Comparison of ENCODE assay signal across 35 cellular contexts in the genomic region with DNA sequence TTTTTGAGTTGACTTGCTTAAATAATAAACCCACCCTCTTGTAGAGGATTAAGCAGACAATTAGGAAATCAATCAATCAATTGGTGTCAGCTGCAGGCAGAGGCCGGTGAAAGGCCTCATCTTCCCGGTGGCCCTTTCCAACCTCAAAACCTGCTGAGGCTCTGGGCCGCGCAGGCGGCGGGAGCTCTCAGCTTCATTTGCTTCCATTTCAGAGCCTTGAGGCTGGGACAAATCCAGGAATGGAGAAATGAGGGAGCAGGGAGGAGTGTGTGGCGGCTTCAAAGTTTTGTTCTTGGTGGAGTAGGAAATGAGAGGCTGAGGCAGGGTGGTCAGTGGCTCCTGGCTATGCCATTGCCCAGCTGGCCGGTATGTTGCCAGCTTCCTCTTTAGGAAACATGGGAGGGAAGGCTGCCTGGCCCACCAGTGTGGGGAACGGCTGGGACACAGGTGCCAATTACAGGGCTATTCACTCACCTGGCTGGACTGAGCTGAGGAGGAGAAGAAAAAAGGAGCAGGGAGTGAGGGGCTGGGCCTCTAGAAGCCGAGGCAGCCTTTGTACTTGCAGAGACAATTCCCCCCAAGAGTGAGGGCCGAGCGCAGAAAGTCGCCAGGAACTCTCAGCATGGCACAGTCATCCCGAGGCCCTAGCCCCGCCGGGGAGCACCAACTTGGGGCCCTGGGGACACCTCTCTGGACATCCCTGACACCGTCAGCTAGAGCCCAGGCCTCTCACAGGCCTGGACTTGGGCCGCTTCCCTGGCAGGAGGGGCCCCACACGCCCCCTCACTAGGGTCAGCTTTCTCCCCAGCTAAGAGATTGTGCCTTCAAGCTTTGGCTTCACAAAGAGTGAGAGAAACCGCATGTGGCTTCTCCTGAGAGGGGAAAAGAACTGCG. TPM values are rescaled to one million over a fixed set of nuclear protein-coding genes. Genes with fewer than 3 reads are reported as not detected.
DNase-seq lines count a peak whose midpoint lies in the region; ATAC-seq, FAIRE-seq and TF ChIP-seq lines count a peak whose summit lies in the region.
"Had no signal": no experiment of that assay in that cellular context is flagged by ENCODE, and none has a peak within 500 bp of the region (broad histone marks: within the 10 kb centered on the region; RNA-seq: fewer than 3 reads in every experiment).

No MANE protein-coding gene starts in this region.

- H3K27ac ChIP-seq in neural cell (ENCODE audit: low read length) (no peak overlapping the region), upper lobe of right lung (no peak overlapping the region)
- H3K27ac ChIP-seq: 22Rv1, cardiac muscle cell, coronary artery, HL-60, left lung, PC-9 had no signal

- peaks cover 23% of the 10 kb centered on the region for H3K79me2 ChIP-seq in neural cell (replicated peaks; ENCODE audit: insufficient read depth, low read length)

- no peaks in the 10 kb centered on the region for H3F3A ChIP-seq in neural cell (ENCODE audit: insufficient read depth, low read length, poor library complexity, severe bottlenecking)

- peaks cover 20% of the 10 kb centered on the region for H4K20me1 ChIP-seq in neural cell (ENCODE audit: insufficient read depth)

- FAIRE-seq in bronchial epithelial cell (lab: Jason Lieb, UNC) = peak; percentile 32
- FAIRE-seq: H1 had no signal

- TF ChIP-seq RAD21 in neural cell (conservative IDR thresholded peaks at IDR 0.05) = no peak

- no peaks in the 10 kb centered on the region for H3K9me3 ChIP-seq in neural cell (ENCODE audit: low read length)
- H3K9me3 ChIP-seq in upper lobe of right lung = no peaks in the 10 kb centered on the region
- H3K9me3 ChIP-seq: left lung, SK-N-SH had no signal

- intact Hi-C loops in upper lobe of right lung (cut with DNase I) = no loop called here

- peak in 2 of 3 experiments; percentile 11 to 31 for DNase-seq in NCI-H1417 (lab: John Stamatoyannopoulos, UW)
- no peak for DNase-seq in NCI-H1417 treated with DMSO at 0.1 percent for 48 hours (lab: John Stamatoyannopoulos, UW)
- DNase-seq in bronchial epithelial cell (ENCODE audit: low read depth) = no peak
- DNase-seq in upper lobe of right lung = peak; percentile 42
- no peak for DNase-seq in NCI-H1436 treated with DMSO at 0.1 percent for 48 hours (lab: John Stamatoyannopoulos, UW)
- DNase-seq: activated CD8-positive, alpha-beta T cell treated with anti-CD3 and anti-CD28 coated beads, Interleukin-2, amount 10 ng/mL, durations not matched to agents 7 days and 5 days; Calu3; DMS79 treated with DMSO at 0.1 percent for 48 hours; effector memory CD8-positive, alpha-beta T cell; KG1; mesendoderm; NCI-H1105; NCI-H2029 treated with DMSO at 0.1 percent for 48 hours; NCI-H524 treated with DMSO at 0.1 percent for 48 hours; occipital lobe; PC-9; SK-N-SH; stimulated activated CD4-positive, alpha-beta T cell treated with anti-CD3 and anti-CD28 coated beads, Interleukin-15, amount 100 ng/mL, for 24 hours; stimulated activated CD4-positive, alpha-beta T cell treated with anti-CD3 and anti-CD28 coated beads, Interleukin-4, amount 100 ng/mL, for 4 hours; trophoblast cell had no signal

- TF ChIP-seq EP300 in neural cell (conservative IDR thresholded peaks at IDR 0.05; ENCODE audit: poor library complexity, severe bottlenecking) = no peak

- no peaks in the 10 kb centered on the region for H3K36me3 ChIP-seq in bronchial epithelial cell (ENCODE audit: control insufficient read depth, insufficient read depth, low read length)
- no peaks in the 10 kb centered on the region for H3K36me3 ChIP-seq in neural cell (ENCODE audit: insufficient read depth, low read length)
- H3K36me3 ChIP-seq in upper lobe of right lung = no peaks in the 10 kb centered on the region
- H3K36me3 ChIP-seq: cardiac muscle cell, left lung had no signal

- H3K4me3 ChIP-seq in bronchial epithelial cell (ENCODE audit: low read depth, low read length) = no peak overlapping the region
- peak overlapping the region; percentile 73 for H3K4me3 ChIP-seq in neural cell (ENCODE audit: low read length)
- H3K4me3 ChIP-seq in upper lobe of right lung = no peak overlapping the region
- H3K4me3 ChIP-seq: cardiac muscle cell, coronary artery, left lung, PC-9 had no signal

- peaks cover 18% of the 10 kb centered on the region for H3K27me3 ChIP-seq in bronchial epithelial cell (ENCODE audit: control insufficient read depth, insufficient read depth, low read length)
- H3K27me3 ChIP-seq in neural cell (ENCODE audit: insufficient read depth, low read depth, low read length) = peaks cover 39% of the 10 kb centered on the region
- H3K27me3 ChIP-seq in upper lobe of right lung = peaks cover 61% of the 10 kb centered on the region

- no peak overlapping the region for H2AFZ ChIP-seq in neural cell (ENCODE audit: low read depth, low read length)
- H2AFZ ChIP-seq: PC-9 had no signal

- peak overlapping the region; percentile 26 for H3K4me2 ChIP-seq in neural cell (ENCODE audit: low read length)
- H3K4me2 ChIP-seq: PC-9, SK-N-SH had no signal

- peaks cover 16% of the 10 kb centered on the region for H3K4me1 ChIP-seq in upper lobe of right lung

- H3K9ac ChIP-seq in neural cell (ENCODE audit: low read length) = no peak overlapping the region
- H3K9ac ChIP-seq: SK-N-SH had no signal

- no peak for TF ChIP-seq CTCF in bronchial epithelial cell (IDR thresholded peaks at IDR 0.05; ENCODE audit: insufficient read depth, low read length, severe bottlenecking)
- no peak for TF ChIP-seq CTCF in neural cell (IDR thresholded peaks at IDR 0.05; ENCODE audit: poor library complexity, severe bottlenecking)
- no peak for TF ChIP-seq CTCF in upper lobe of right lung (IDR thresholded peaks at IDR 0.05)

- no peak for ATAC-seq in upper lobe of right lung
- no peak for ATAC-seq in GM19397 (IDR thresholded peaks at IDR 0.05; ENCODE audit: unreplicated experiment)
- ATAC-seq in GM18868 (IDR thresholded peaks at IDR 0.05; ENCODE audit: unreplicated experiment) = no peak
- ATAC-seq: activated CD8-positive, alpha-beta T cell treated with anti-CD3 and anti-CD28 coated beads, Interleukin-2, amount 10 ng/mL, durations not matched to agents 7 days and 5 days; activated naive CD4-positive, alpha-beta T cell treated with anti-CD3 and anti-CD28 coated beads, Interleukin-2, amount 50 U/mL, for 72 hours; effector memory CD8-positive, alpha-beta T cell; left lung had no signal

- H3K9me2 ChIP-seq in neural cell (ENCODE audit: insufficient read depth, low read length) = no peaks in the 10 kb centered on the region
- H3K9me2 ChIP-seq: SK-N-SH had no signal

TF ChIP-seq in neural cell, 6 proteins besides CTCF, POLR2A, EP300 and RAD21:
- TF ChIP-seq SMC3 (conservative IDR thresholded peaks at IDR 0.05; ENCODE audit: poor library complexity) = no peak
- no peak for TF ChIP-seq TAF1 (IDR thresholded peaks at IDR 0.05; ENCODE audit: low read depth)
- no peak for TF ChIP-seq POLR2AphosphoS5 (IDR thresholded peaks at IDR 0.05)
- no peak for TF ChIP-seq MXI1 (conservative IDR thresholded peaks at IDR 0.05; ENCODE audit: poor library complexity, severe bottlenecking)
- TF ChIP-seq, protein P1, sequence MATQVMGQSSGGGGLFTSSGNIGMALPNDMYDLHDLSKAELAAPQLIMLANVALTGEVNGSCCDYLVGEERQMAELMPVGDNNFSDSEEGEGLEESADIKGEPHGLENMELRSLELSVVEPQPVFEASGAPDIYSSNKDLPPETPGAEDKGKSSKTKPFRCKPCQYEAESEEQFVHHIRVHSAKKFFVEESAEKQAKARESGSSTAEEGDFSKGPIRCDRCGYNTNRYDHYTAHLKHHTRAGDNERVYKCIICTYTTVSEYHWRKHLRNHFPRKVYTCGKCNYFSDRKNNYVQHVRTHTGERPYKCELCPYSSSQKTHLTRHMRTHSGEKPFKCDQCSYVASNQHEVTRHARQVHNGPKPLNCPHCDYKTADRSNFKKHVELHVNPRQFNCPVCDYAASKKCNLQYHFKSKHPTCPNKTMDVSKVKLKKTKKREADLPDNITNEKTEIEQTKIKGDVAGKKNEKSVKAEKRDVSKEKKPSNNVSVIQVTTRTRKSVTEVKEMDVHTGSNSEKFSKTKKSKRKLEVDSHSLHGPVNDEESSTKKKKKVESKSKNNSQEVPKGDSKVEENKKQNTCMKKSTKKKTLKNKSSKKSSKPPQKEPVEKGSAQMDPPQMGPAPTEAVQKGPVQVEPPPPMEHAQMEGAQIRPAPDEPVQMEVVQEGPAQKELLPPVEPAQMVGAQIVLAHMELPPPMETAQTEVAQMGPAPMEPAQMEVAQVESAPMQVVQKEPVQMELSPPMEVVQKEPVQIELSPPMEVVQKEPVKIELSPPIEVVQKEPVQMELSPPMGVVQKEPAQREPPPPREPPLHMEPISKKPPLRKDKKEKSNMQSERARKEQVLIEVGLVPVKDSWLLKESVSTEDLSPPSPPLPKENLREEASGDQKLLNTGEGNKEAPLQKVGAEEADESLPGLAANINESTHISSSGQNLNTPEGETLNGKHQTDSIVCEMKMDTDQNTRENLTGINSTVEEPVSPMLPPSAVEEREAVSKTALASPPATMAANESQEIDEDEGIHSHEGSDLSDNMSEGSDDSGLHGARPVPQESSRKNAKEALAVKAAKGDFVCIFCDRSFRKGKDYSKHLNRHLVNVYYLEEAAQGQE (IDR thresholded peaks at IDR 0.05; ENCODE audit: borderline replicate concordance) = no peak
- TF ChIP-seq EZH2 (IDR thresholded peaks at IDR 0.05; ENCODE audit: borderline replicate concordance, insufficient read depth, low read length, poor library complexity, severe bottlenecking) = no peak

RNA-seq across cellular contexts. Expression of a gene that starts 4.4 kb away (rescaled TPM):
- total RNA-seq in bronchial epithelial cell = under 0.01 and 0.13 TPM in 2 replicates
- polyA plus RNA-seq in neural cell = 2.6 and 3.1 TPM in 2 replicates
- 4.9 and 6.6 TPM in 2 replicates for polyA minus RNA-seq in neural cell
- total RNA-seq in upper lobe of right lung = not detected
- total RNA-seq: activated CD8-positive, alpha-beta T cell treated with anti-CD3 and anti-CD28 coated beads, Interleukin-2, amount 10 ng/mL, durations not matched to agents 7 days and 5 days; activated naive CD4-positive, alpha-beta T cell treated with anti-CD3 and anti-CD28 coated beads, Interleukin-2, amount 50 U/mL, for 72 hours; Calu3; epithelial cell of proximal tubule; glomerular endothelial cell; left lung; PC-9; pulmonary artery endothelial cell had no signal
- polyA plus RNA-seq: aorta, CD14-positive monocyte, SK-N-SH had no signal

RNA-seq across cellular contexts. Expression of a gene that starts 29.7 kb away (rescaled TPM):
- total RNA-seq in bronchial epithelial cell (20.5 and 20.9 TPM in 2 replicates), upper lobe of right lung (29.1 TPM)
- polyA plus RNA-seq in neural cell = 86.4 and 144 TPM in 2 replicates
- 49.9 and 62.7 TPM in 2 replicates for polyA minus RNA-seq in neural cell

RNA-seq across cellular contexts. Expression of a gene that starts 36.9 kb away (rescaled TPM):
- total RNA-seq in bronchial epithelial cell (2.6 and 6.7 TPM in 2 replicates), upper lobe of right lung (22.4 TPM)
- 3.3 and 3.5 TPM in 2 replicates for polyA plus RNA-seq in neural cell
- 1.2 TPM in 2 replicates for polyA minus RNA-seq in neural cell

RNA-seq across cellular contexts. Expression of a gene that starts 52.4 kb away (rescaled TPM):
- total RNA-seq in bronchial epithelial cell = 83.2 and 90.6 TPM in 2 replicates
- polyA plus RNA-seq in neural cell = 104 and 123 TPM in 2 replicates
- 111 and 133 TPM in 2 replicates for polyA minus RNA-seq in neural cell
- total RNA-seq in upper lobe of right lung = 48.7 TPM

Comparison
In these comparisons a context has a peak if more than half of its experiments do, and no peak if none do; other contexts are left out.
1. DNase-seq: peak in NCI-H1417 (2 of 3) and upper lobe of right lung (single experiment); none in NCI-H1417 treated with DMSO at 0.1 percent for 48 hours (single experiment), bronchial epithelial cell (single experiment) and NCI-H1436 treated with DMSO at 0.1 percent for 48 hours (single experiment).